Comparison of ENCODE assay signal across 27 cellular contexts in the genomic region with DNA sequence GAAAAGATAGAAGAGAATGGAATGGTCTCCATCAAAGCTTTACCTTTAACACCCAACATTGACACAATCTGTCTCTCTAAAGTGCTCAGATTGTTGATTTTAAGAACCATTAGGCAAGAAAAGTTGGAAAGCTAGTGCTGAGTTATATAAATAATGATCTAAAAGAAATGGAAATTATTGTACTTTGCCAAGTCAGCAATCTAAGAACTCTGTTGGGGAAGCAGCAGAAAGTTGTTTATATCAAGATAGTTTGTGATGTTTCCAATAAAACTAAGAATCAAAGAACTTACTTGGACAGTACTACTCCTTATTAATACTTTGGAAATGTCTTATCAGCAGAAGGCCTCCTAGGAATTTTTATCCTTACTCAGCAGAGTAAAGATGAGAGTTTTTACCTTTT.
DNase-seq lines count a peak whose midpoint lies in the region; ATAC-seq, FAIRE-seq and TF ChIP-seq lines count a peak whose summit lies in the region.
"Had no signal": no experiment of that assay in that cellular context is flagged by ENCODE, and none has a peak within 500 bp of the region (broad histone marks: within the 10 kb centered on the region; RNA-seq: fewer than 3 reads in every experiment).

No MANE protein-coding gene starts in this region.

- H3K27ac ChIP-seq in OCI-LY1 (ENCODE audit: low read depth, low read length, poor library complexity, severe bottlenecking) (no peak overlapping the region), H1 (ENCODE audit: low read depth, low read length) (no peak overlapping the region)
- H3K27ac ChIP-seq: 22Rv1; BLaER1 treated with 17β-estradiol and CSF1 and Interleukin-3, amounts not matched to agents 10 nM and 100 nM; GM23248 had no signal

- H3K9me3 Mint-ChIP-seq in activated naive CD8-positive, alpha-beta T cell (ENCODE audit: low read depth) = peaks cover 7% of the 10 kb centered on the region
- H3K9me3 Mint-ChIP-seq in activated naive CD8-positive, alpha-beta T cell treated with anti-CD3 and anti-CD28 coated beads for 36 hours = peaks cover 1% of the 10 kb centered on the region
- peaks cover 13% of the 10 kb centered on the region for H3K9me3 Mint-ChIP-seq in mesothelial cell of epicardium
- H3K9me3 Mint-ChIP-seq: CD4-positive, alpha-beta T cell; H9 had no signal

- no peaks in the 10 kb centered on the region for H3K36me3 ChIP-seq in OCI-LY1 (ENCODE audit: insufficient read depth, low read length)
- H3K36me3 ChIP-seq in H1 (ENCODE audit: control insufficient read depth in 2 of 4, insufficient read depth in 4 of 4, low read length in 3 of 4) = no peaks in the 10 kb centered on the region
- H3K36me3 ChIP-seq: BE2C; BLaER1 treated with 17β-estradiol and CSF1 and Interleukin-3, amounts not matched to agents 10 nM and 100 nM had no signal

- CTCF ChIA-PET in H1 (lab: Charles Lee; ENCODE audit: partially characterized antibody) = no interaction called here

- no peak overlapping the region for H2AK5ac ChIP-seq in H1 (ENCODE audit: low read depth, low read length)

- no peaks in the 10 kb centered on the region for H3K79me1 ChIP-seq in H1 (ENCODE audit: low read depth, low read length)

- H3K23me2 ChIP-seq in H1 (ENCODE audit: low read depth, low read length) = no peaks in the 10 kb centered on the region; the same call in 1 of the 2 replicates

- no peak overlapping the region for H3K23ac ChIP-seq in H1 (ENCODE audit: insufficient read length)

- H3K4me1 Mint-ChIP-seq in activated naive CD8-positive, alpha-beta T cell (ENCODE audit: low read depth) = no peaks in the 10 kb centered on the region
- no peaks in the 10 kb centered on the region for H3K4me1 Mint-ChIP-seq in activated naive CD8-positive, alpha-beta T cell treated with anti-CD3 and anti-CD28 coated beads for 36 hours
- H3K4me1 Mint-ChIP-seq in mesothelial cell of epicardium = no peaks in the 10 kb centered on the region
- H3K4me1 Mint-ChIP-seq in T-helper 17 cell = no peaks in the 10 kb centered on the region
- H3K4me1 Mint-ChIP-seq: CD14-positive monocyte; CD8-positive, alpha-beta memory T cell; H9 had no signal

- no peak for ATAC-seq in T-helper 17 cell
- ATAC-seq: GM12878, HCT116 had no signal

- H3K27ac Mint-ChIP-seq in activated naive CD8-positive, alpha-beta T cell = peak overlapping the region; percentile 36
- H3K27ac Mint-ChIP-seq in activated naive CD8-positive, alpha-beta T cell treated with anti-CD3 and anti-CD28 coated beads for 36 hours = no peak overlapping the region
- H3K27ac Mint-ChIP-seq in mesothelial cell of epicardium = peak overlapping the region; percentile 59
- H3K27ac Mint-ChIP-seq in T-helper 17 cell = no peak overlapping the region
- H3K27ac Mint-ChIP-seq: CD14-positive monocyte; CD4-positive, alpha-beta T cell; CD8-positive, alpha-beta memory T cell; H9 had no signal

- H3K36me3 Mint-ChIP-seq in activated naive CD8-positive, alpha-beta T cell = no peaks in the 10 kb centered on the region
- no peaks in the 10 kb centered on the region for H3K36me3 Mint-ChIP-seq in activated naive CD8-positive, alpha-beta T cell treated with anti-CD3 and anti-CD28 coated beads for 36 hours
- H3K36me3 Mint-ChIP-seq in mesothelial cell of epicardium (no peaks in the 10 kb centered on the region), T-helper 17 cell (ENCODE audit: low read depth) (no peaks in the 10 kb centered on the region)
- H3K36me3 Mint-ChIP-seq: CD14-positive monocyte; CD8-positive, alpha-beta memory T cell had no signal

- H2AFZ ChIP-seq in OCI-LY1 (ENCODE audit: low read length) (0 out of 2 replicates have a peak overlapping the region, but pooled peaks have one; percentile 33), H1 (ENCODE audit: low read length) (no peak overlapping the region)
- H2AFZ ChIP-seq: GM23248 had no signal

- H2BK5ac ChIP-seq in H1 (ENCODE audit: low read depth, low read length) = no peak overlapping the region

- TF ChIP-seq POLR2A in H1 (IDR thresholded peaks at IDR 0.05; ENCODE audit: control extremely low read depth in 1 of 2, low read depth in 2 of 2, low read length in 2 of 2) = no peak

- no peak overlapping the region for H2BK15ac ChIP-seq in H1 (ENCODE audit: low read length)

- no peak overlapping the region for H3K4me2 ChIP-seq in OCI-LY1 (ENCODE audit: low read length)
- H3K4me2 ChIP-seq in H1 (ENCODE audit: insufficient read depth in 1 of 2, low read depth in 2 of 2, low read length in 2 of 2) = no peak overlapping the region
- H3K4me2 ChIP-seq: BLaER1 treated with 17β-estradiol and CSF1 and Interleukin-3, amounts not matched to agents 10 nM and 100 nM had no signal

- H3K9me3 ChIP-seq in OCI-LY1 (ENCODE audit: low read length) = no peaks in the 10 kb centered on the region
- no peaks in the 10 kb centered on the region for H3K9me3 ChIP-seq in H1 (ENCODE audit: insufficient read depth in 2 of 2, low read depth in 1 of 2, low read length in 1 of 2)
- no peaks in the 10 kb centered on the region for H3K9me3 ChIP-seq in T-helper 17 cell (ENCODE audit: control insufficient read depth, low read length, poor library complexity, severe bottlenecking)
- H3K9me3 ChIP-seq: BE2C had no signal

- no peak for DNase-seq in activated naive CD8-positive, alpha-beta T cell treated with anti-CD3 and anti-CD28 coated beads for 36 hours
- no peak for DNase-seq in H1 (ENCODE audit: low read depth in 1 of 2, low spot score in 2 of 2)
- no peak for DNase-seq in mesothelial cell of epicardium (ENCODE audit: low spot score in 2 of 2, unreplicated experiment in 2 of 2)
- DNase-seq in hypothalamus (lab: John Stamatoyannopoulos, UW) = no peak
- DNase-seq in T-helper 17 cell = no peak
- DNase-seq in SKM-1 (lab: John Stamatoyannopoulos, UW; ENCODE audit: unreplicated experiment) = no peak
- DNase-seq: ACHN; AML-193; BE2C; CD4-positive, alpha-beta T cell; CD8-positive, alpha-beta memory T cell; DMS 273 treated with DMSO at 0.1 percent for 48 hours; DMS79; EL; GDM1; GM23248; H9 had no signal

- H3K79me2 ChIP-seq in OCI-LY1 (ENCODE audit: insufficient read depth, low read length) (no peaks in the 10 kb centered on the region), H1 (ENCODE audit: control insufficient read depth in 1 of 2, insufficient read depth in 2 of 2, low read length in 2 of 2) (no peaks in the 10 kb centered on the region)

- H4K5ac ChIP-seq in H1 (ENCODE audit: insufficient read length, low read depth, low read length) = no peak overlapping the region

- no peak for TF ChIP-seq CTCF in OCI-LY1 (IDR thresholded peaks at IDR 0.05; ENCODE audit: low read length)
- no peak for TF ChIP-seq CTCF in H1 (IDR thresholded peaks at IDR 0.05; ENCODE audit: control extremely low read depth in 1 of 3, insufficient read depth in 1 of 3, low read depth in 1 of 3, low read length in 3 of 3)
- TF ChIP-seq CTCF in mesothelial cell of epicardium (IDR thresholded peaks at IDR 0.05; ENCODE audit: unreplicated experiment) = no peak

- H2BK20ac ChIP-seq in H1 (ENCODE audit: low read length) = no peak overlapping the region

- H3K9ac ChIP-seq in OCI-LY1 (ENCODE audit: low read length) (no peak overlapping the region), H1 (replicated peaks in 1 of 4; ENCODE audit: extremely low read depth in 1 of 4, low read depth in 3 of 4, low read length in 3 of 4) (no peak overlapping the region)
- H3K9ac ChIP-seq: BLaER1 treated with 17β-estradiol and CSF1 and Interleukin-3, amounts not matched to agents 10 nM and 100 nM; GM23248 had no signal

- no peak for TF ChIP-seq RAD21 in H1 (IDR thresholded peaks at IDR 0.05 in 1 of 2, conservative IDR thresholded peaks at IDR 0.05 in 1 of 2; ENCODE audit: low read depth in 2 of 2, low read length in 2 of 2)

- no peak overlapping the region for H3K4me3 Mint-ChIP-seq in activated naive CD8-positive, alpha-beta T cell
- no peak overlapping the region for H3K4me3 Mint-ChIP-seq in activated naive CD8-positive, alpha-beta T cell treated with anti-CD3 and anti-CD28 coated beads for 36 hours
- H3K4me3 Mint-ChIP-seq in mesothelial cell of epicardium (no peak overlapping the region), T-helper 17 cell (no peak overlapping the region)
- H3K4me3 Mint-ChIP-seq: CD14-positive monocyte; CD4-positive, alpha-beta T cell; CD8-positive, alpha-beta memory T cell; H9 had no signal

- no peak overlapping the region for H3K4ac ChIP-seq in H1 (replicated peaks; ENCODE audit: insufficient read length, low read depth, low read length)

- H3K27me3 ChIP-seq in OCI-LY1 (ENCODE audit: insufficient read depth, low read length) (no peaks in the 10 kb centered on the region), H1 (replicated peaks in 1 of 4; ENCODE audit: control insufficient read depth in 3 of 4, extremely low read depth in 1 of 4, insufficient read depth in 3 of 4, low read length in 3 of 4) (no peaks in the 10 kb centered on the region)
- H3K27me3 ChIP-seq: BE2C; BLaER1 treated with 17β-estradiol and CSF1 and Interleukin-3, amounts not matched to agents 10 nM and 100 nM had no signal

- no peak for TF ChIP-seq EP300 in H1 (IDR thresholded peaks at IDR 0.05; ENCODE audit: borderline replicate concordance in 1 of 2, low read depth in 2 of 2, low read length in 2 of 2)

- H4K20me1 ChIP-seq in OCI-LY1 (ENCODE audit: insufficient read depth, low read length) = no peaks in the 10 kb centered on the region
- H4K20me1 ChIP-seq in H1 (replicated peaks in 1 of 2; ENCODE audit: control insufficient read depth in 1 of 2, insufficient read depth in 2 of 2, low read length in 2 of 2) = no peaks in the 10 kb centered on the region
- H4K20me1 ChIP-seq: BLaER1 treated with 17β-estradiol and CSF1 and Interleukin-3, amounts not matched to agents 10 nM and 100 nM had no signal

- no peaks in the 10 kb centered on the region for H3F3A ChIP-seq in OCI-LY1 (ENCODE audit: insufficient read depth, low read length)

- no peak overlapping the region for H3K56ac ChIP-seq in H1 (replicated peaks; ENCODE audit: insufficient read length, low read depth, low read length)

- no peak overlapping the region for H2BK120ac ChIP-seq in H1 (replicated peaks; ENCODE audit: low read depth, low read length)

- no peak overlapping the region for H3K18ac ChIP-seq in H1 (ENCODE audit: extremely low read depth, low read length)

- no peak overlapping the region for H3K14ac ChIP-seq in H1 (ENCODE audit: insufficient read length)

- H2BK12ac ChIP-seq in H1 (ENCODE audit: low read depth, low read length) = no peak overlapping the region

- POLR2A ChIA-PET in H1 (lab: Charles Lee; ENCODE audit: partially characterized antibody) = no interaction called here

- H3K27me3 Mint-ChIP-seq in activated naive CD8-positive, alpha-beta T cell = peaks cover 1% of the 10 kb centered on the region
- no peaks in the 10 kb centered on the region for H3K27me3 Mint-ChIP-seq in activated naive CD8-positive, alpha-beta T cell treated with anti-CD3 and anti-CD28 coated beads for 36 hours
- H3K27me3 Mint-ChIP-seq in mesothelial cell of epicardium (ENCODE audit: low read depth) (no peaks in the 10 kb centered on the region), T-helper 17 cell (no peaks in the 10 kb centered on the region)
- H3K27me3 Mint-ChIP-seq: CD4-positive, alpha-beta T cell; CD8-positive, alpha-beta memory T cell had no signal

- H4K91ac ChIP-seq in H1 (replicated peaks; ENCODE audit: insufficient read length, low read length) = no peak overlapping the region

- H3K4me3 ChIP-seq in OCI-LY1 (ENCODE audit: low read depth, low read length, poor library complexity, severe bottlenecking) (no peak overlapping the region), H1 (ENCODE audit: extremely low read depth in 1 of 4, insufficient read depth in 2 of 4, low read depth in 3 of 4, low read length in 4 of 4) (no peak overlapping the region)
- H3K4me3 ChIP-seq: BLaER1 treated with 17β-estradiol and CSF1 and Interleukin-3, amounts not matched to agents 10 nM and 100 nM; GM12878; GM23248 had no signal

- no peak for FAIRE-seq in H1 (lab: Jason Lieb, UNC)
- FAIRE-seq: A204.1, D721Med, GM12878, GM19239 had no signal

- no peaks in the 10 kb centered on the region for H3K9me2 ChIP-seq in OCI-LY1 (ENCODE audit: low read depth, low read length)

- no peak overlapping the region for H4K8ac ChIP-seq in H1 (ENCODE audit: extremely low read depth, insufficient read depth, low read length)

- no peaks in the 10 kb centered on the region for H3K4me1 ChIP-seq in OCI-LY1 (ENCODE audit: insufficient read depth, low read length, severe bottlenecking)
- no peaks in the 10 kb centered on the region for H3K4me1 ChIP-seq in H1 (replicated peaks in 1 of 4; ENCODE audit: control insufficient read depth in 3 of 4, insufficient read depth in 4 of 4, low read length in 3 of 4)
- H3K4me1 ChIP-seq: BE2C; BLaER1 treated with 17β-estradiol and CSF1 and Interleukin-3, amounts not matched to agents 10 nM and 100 nM had no signal

Comparison
In these comparisons a context has a peak if more than half of its experiments do, and no peak if none do; other contexts are left out.
1. H3K27ac Mint-ChIP-seq: peak in activated naive CD8-positive, alpha-beta T cell (single experiment) and mesothelial cell of epicardium (single experiment); none in activated naive CD8-positive, alpha-beta T cell treated with anti-CD3 and anti-CD28 coated beads for 36 hours (single experiment) and T-helper 17 cell (single experiment).